Comparison of ENCODE assay signal across 9 cellular contexts in the genomic region with DNA sequence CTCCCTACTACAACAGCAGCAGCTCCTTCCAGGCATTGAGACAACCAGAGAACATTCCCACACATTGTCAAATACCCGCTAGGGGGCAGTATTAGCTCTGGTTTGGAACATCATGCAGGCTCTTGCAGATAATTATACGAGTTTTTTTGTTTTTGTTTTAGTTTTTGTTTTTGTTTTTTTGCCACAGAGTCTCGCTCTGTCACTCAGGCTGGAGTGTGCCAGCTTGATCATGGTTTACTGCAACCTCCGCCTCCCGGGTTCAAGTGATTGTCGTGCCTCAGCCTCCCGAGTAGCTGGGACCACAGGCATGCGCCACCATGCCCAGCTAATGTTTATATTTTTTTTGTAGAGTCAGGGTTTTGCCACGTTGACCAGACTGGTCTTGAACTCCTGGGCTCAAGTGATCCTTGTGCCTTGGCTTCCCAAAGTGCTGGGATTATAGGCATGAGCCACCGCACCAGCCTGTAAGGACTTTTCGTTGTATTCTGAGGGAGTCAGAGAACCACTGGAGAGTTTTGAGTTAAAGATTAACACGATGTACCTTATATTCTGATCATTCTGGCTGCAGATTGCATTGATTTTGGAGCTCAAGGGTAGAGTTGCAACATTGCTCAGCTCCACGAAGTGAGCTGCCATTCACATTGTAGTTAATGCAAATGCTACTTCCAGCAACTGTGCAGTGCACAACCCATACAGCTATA. TPM values are rescaled to one million over a fixed set of nuclear protein-coding genes. Genes with fewer than 3 reads are reported as not detected.
A peak's percentile ranks its signal among the peaks of the same experiment; 100 is the strongest.
DNase-seq lines count a peak whose midpoint lies in the region; ATAC-seq and TF ChIP-seq lines count a peak whose summit lies in the region.
"Had no signal": no experiment of that assay in that cellular context is flagged by ENCODE, and none has a peak within 500 bp of the region (broad histone marks: within the 10 kb centered on the region; RNA-seq: fewer than 3 reads in every experiment).

No MANE protein-coding gene starts in this region.

- H4K20me1 ChIP-seq in DOHH2 (ENCODE audit: control insufficient read depth, insufficient read depth, low read depth, low read length) = no peaks in the 10 kb centered on the region

- no peaks in the 10 kb centered on the region for H3K36me3 Mint-ChIP-seq in activated naive CD8-positive, alpha-beta T cell treated with anti-CD3 and anti-CD28 coated beads, Interleukin-2, amount 50 U/mL, for 24 hours (ENCODE audit: low read depth)
- H3K36me3 Mint-ChIP-seq: activated naive CD8-positive, alpha-beta T cell had no signal

- H3K9me3 Mint-ChIP-seq in activated naive CD8-positive, alpha-beta T cell treated with anti-CD3 and anti-CD28 coated beads, Interleukin-2, amount 50 U/mL, for 24 hours = no peaks in the 10 kb centered on the region

- no peak overlapping the region for H3K4me3 ChIP-seq in DOHH2 (ENCODE audit: low read length)
- H3K4me3 ChIP-seq in Jurkat, Clone E6-1 (ENCODE audit: low read length) = no peak overlapping the region
- no peak overlapping the region for H3K4me3 ChIP-seq in heart left ventricle

- no peaks in the 10 kb centered on the region for H3K79me2 ChIP-seq in DOHH2 (ENCODE audit: control insufficient read depth, low read length)

- no peak overlapping the region for H3K27ac ChIP-seq in DOHH2 (ENCODE audit: low read depth, low read length)
- H3K27ac ChIP-seq in heart left ventricle = no peak overlapping the region

- TF ChIP-seq CTCF in DOHH2 (IDR thresholded peaks at IDR 0.05; ENCODE audit: low read depth, low read length, poor library complexity, severe bottlenecking) = peak; percentile 78
- peak; percentile 66 to 91 (median 80) for TF ChIP-seq CTCF in heart left ventricle (IDR thresholded peaks at IDR 0.05)

- H3K4me1 Mint-ChIP-seq in activated naive CD8-positive, alpha-beta T cell treated with anti-CD3 and anti-CD28 coated beads, Interleukin-2, amount 50 U/mL, for 24 hours = no peaks in the 10 kb centered on the region

- H3K4me2 ChIP-seq in DOHH2 (ENCODE audit: low read length) = no peak overlapping the region

- TF ChIP-seq POLR2A in heart left ventricle (IDR thresholded peaks at IDR 0.05) (no peak), GM18505 (IDR thresholded peaks at IDR 0.05; ENCODE audit: borderline replicate concordance, extremely low read depth, insufficient read depth, insufficient read length) (no peak)

- H3K9me3 ChIP-seq in DOHH2 (ENCODE audit: control insufficient read depth, insufficient read depth, low read length) (no peaks in the 10 kb centered on the region), heart left ventricle (no peaks in the 10 kb centered on the region)

- peak; percentile 52 for ATAC-seq in activated naive CD8-positive, alpha-beta T cell treated with anti-CD3 and anti-CD28 coated beads, Interleukin-2, amount 50 U/mL, for 24 hours
- ATAC-seq in heart left ventricle = peak in 3 of 4 donors; percentile 82 to 85 (median 84)
- no peak for ATAC-seq in HG03571 (IDR thresholded peaks at IDR 0.05; ENCODE audit: unreplicated experiment)
- no peak for ATAC-seq in GM18505 (IDR thresholded peaks at IDR 0.05; ENCODE audit: unreplicated experiment)

- no peaks in the 10 kb centered on the region for H3K9me2 ChIP-seq in DOHH2 (replicated peaks; ENCODE audit: control insufficient read depth, low read length)

- WGBS in heart left ventricle, 4 donors = 54 to 56% (median 56%) methylated on average over 13 of the region's 13 CpGs

- DNase-seq in Jurkat, Clone E6-1 (ENCODE audit: low read depth, low spot score) = peak; percentile 72
- DNase-seq in OCI-M2 (lab: John Stamatoyannopoulos, UW; ENCODE audit: unreplicated experiment) (peak; percentile 86), heart left ventricle (peak in 4 of 5 donors; percentile 40 to 65 (median 52)), pulmonary artery endothelial cell (ENCODE audit: low read depth, low spot score) (peak; percentile 49)
- peak; percentile 55 for DNase-seq in activated naive CD8-positive, alpha-beta T cell treated with anti-CD3 and anti-CD28 coated beads, Interleukin-2, amount 50 U/mL, for 24 hours

- H3K36me3 ChIP-seq in DOHH2 (ENCODE audit: control insufficient read depth, low read length) (no peaks in the 10 kb centered on the region), heart left ventricle (no peaks in the 10 kb centered on the region)

- H3K4me1 ChIP-seq in DOHH2 (ENCODE audit: control insufficient read depth, low read length) (no peaks in the 10 kb centered on the region), heart left ventricle (no peaks in the 10 kb centered on the region)

- no peaks in the 10 kb centered on the region for H3F3A ChIP-seq in DOHH2 (ENCODE audit: control insufficient read depth, insufficient read depth)

- peaks cover 19% of the 10 kb centered on the region for H3K27me3 Mint-ChIP-seq in activated naive CD8-positive, alpha-beta T cell treated with anti-CD3 and anti-CD28 coated beads, Interleukin-2, amount 50 U/mL, for 24 hours

- no peak overlapping the region for H3K4me3 Mint-ChIP-seq in activated naive CD8-positive, alpha-beta T cell treated with anti-CD3 and anti-CD28 coated beads, Interleukin-2, amount 50 U/mL, for 24 hours
- H3K4me3 Mint-ChIP-seq: activated naive CD8-positive, alpha-beta T cell had no signal

- intact Hi-C loops in heart left ventricle (cut with DNase I) = loop anchor here in 8 of 10 donors (1.0 to 10.0 kb wide), 7 partner anchors 86 to 204 kb away; a partner anchor contains a TSS

- no peaks in the 10 kb centered on the region for H3K27me3 ChIP-seq in DOHH2 (ENCODE audit: control insufficient read depth, low read length)
- H3K27me3 ChIP-seq in heart left ventricle = peaks cover 0 to 17% (median 0%) of the 10 kb centered on the region in 9 donors

- H3K27ac Mint-ChIP-seq in activated naive CD8-positive, alpha-beta T cell treated with anti-CD3 and anti-CD28 coated beads, Interleukin-2, amount 50 U/mL, for 24 hours = no peak overlapping the region
- H3K27ac Mint-ChIP-seq: activated naive CD8-positive, alpha-beta T cell had no signal

RNA-seq across cellular contexts. Expression of a gene that starts 41.7 kb away (rescaled TPM):
- not detected for polyA plus RNA-seq in Jurkat, Clone E6-1 (2012; ENCODE audit: insufficient read depth, insufficient read length)
- not detected for total RNA-seq in heart left ventricle
- not detected for polyA plus RNA-seq in heart left ventricle
- not detected in 2 replicates for total RNA-seq in pulmonary artery endothelial cell

RNA-seq across cellular contexts. Expression of a gene that starts 42.2 kb away (rescaled TPM):
- not detected for polyA plus RNA-seq in Jurkat, Clone E6-1 (2012; ENCODE audit: insufficient read depth, insufficient read length)
- 1 to 10 TPM in 1 of 9 donors, under 1 TPM in 1, not detected in 7; 0.21 to 3.5 TPM for total RNA-seq in heart left ventricle
- polyA plus RNA-seq in heart left ventricle = under 1 TPM in 1 of 2 donors, not detected in 1; 0.83 TPM
- 0.25 and 0.46 TPM in 2 replicates for total RNA-seq in pulmonary artery endothelial cell

Comparison
In these comparisons a context has a peak if more than half of its experiments do, and no peak if none do; other contexts are left out.
1. ATAC-seq: peak in activated naive CD8-positive, alpha-beta T cell treated with anti-CD3 and anti-CD28 coated beads, Interleukin-2, amount 50 U/mL, for 24 hours (single experiment) and heart left ventricle (3 of 4); none in HG03571 (single experiment) and GM18505 (single experiment).
2. Peak in every context shown above with its lines, with median percentiles within 50 percentile points of each other: DNase-seq.